ENCODE assay signal across 24 cellular contexts in genomic region chr17:43515641-43516040, GRCh38. TPM values are rescaled to one million over a fixed set of nuclear protein-coding genes. Genes with fewer than 3 reads are reported as not detected.
DNase-seq lines count a peak whose midpoint lies in the region; ATAC-seq, FAIRE-seq and TF ChIP-seq lines count a peak whose summit lies in the region.
"Had no signal": no experiment of that assay in that cellular context is flagged by ENCODE, and none has a peak within 500 bp of the region (broad histone marks: within the 10 kb centered on the region; RNA-seq: fewer than 3 reads in every experiment).

No MANE protein-coding gene starts in this region.

- peaks cover 32% of the 10 kb centered on the region for H3K36me3 ChIP-seq in ACC112 (ENCODE audit: insufficient read depth, low read length)

- H3K4me3 ChIP-seq in ACC112 (ENCODE audit: low read depth, low read length) (no peak overlapping the region), right cardiac atrium (ENCODE audit: low read length) (no peak overlapping the region)
- H3K4me3 ChIP-seq: ascending aorta, sigmoid colon, stomach, upper lobe of right lung had no signal

- DNase-seq in GM12892 (ENCODE audit: insufficient read length) (no peak), right cardiac atrium (no peak), D341Med (ENCODE audit: low spot score) (no peak), retina (no peak)
- DNase-seq: activated CD4-positive, alpha-beta T cell treated with anti-CD3 and anti-CD28 coated beads, Interleukin-2, amount 10 ng/mL, durations not matched to agents 7 days and 5 days; activated naive CD4-positive, alpha-beta T cell treated with anti-CD3 and anti-CD28 coated beads for 36 hours; activated T-cell treated with anti-CD3 and anti-CD28 coated beads for 4 hours; CD4-positive, alpha-beta memory T cell; foreskin keratinocyte; HCEC 1CT; Karpas-422; NCI-H1436; RPMI8226; sigmoid colon; stimulated activated CD4-positive, alpha-beta T cell treated with anti-CD3 and anti-CD28 coated beads, Interleukin-2, amount 100 ng/mL, for 24 hours; stomach; T-cell; upper lobe of right lung had no signal

- FAIRE-seq in GM12892 (lab: Jason Lieb, UNC) = peak; percentile 42

- H3K79me2 ChIP-seq in ACC112 (ENCODE audit: control insufficient read depth, insufficient read depth, low read length, unreplicated experiment) = no peaks in the 10 kb centered on the region

- H3K27me3 ChIP-seq in ACC112 (ENCODE audit: insufficient read depth, low read length) (no peaks in the 10 kb centered on the region), right cardiac atrium (ENCODE audit: control insufficient read depth, insufficient read depth) (no peaks in the 10 kb centered on the region)
- H3K27me3 ChIP-seq: ascending aorta, foreskin keratinocyte, neutrophil, sigmoid colon, stomach, upper lobe of right lung had no signal

- H3K27ac ChIP-seq in ACC112 (ENCODE audit: low read depth, low read length) (peak overlapping the region; percentile 82), angular gyrus (ENCODE audit: low read depth, low read length) (peak overlapping the region; percentile 33), right cardiac atrium (ENCODE audit: low read length) (peak overlapping the region; percentile 33)
- H3K27ac ChIP-seq: foreskin keratinocyte, neutrophil, sigmoid colon, stomach, upper lobe of right lung had no signal

- H3K9me3 ChIP-seq in right cardiac atrium (ENCODE audit: control insufficient read depth, low read length) = no peaks in the 10 kb centered on the region
- H3K9me3 ChIP-seq: ascending aorta, neutrophil, sigmoid colon, stomach, upper lobe of right lung had no signal

- peaks cover 19% of the 10 kb centered on the region for H3K4me1 ChIP-seq in ACC112 (ENCODE audit: control insufficient read depth, insufficient read depth, low read length, unreplicated experiment)
- H3K4me1 ChIP-seq in right cardiac atrium (ENCODE audit: control insufficient read depth, insufficient read depth, low read length) = peaks cover 2% of the 10 kb centered on the region
- H3K4me1 ChIP-seq: foreskin keratinocyte, sigmoid colon, upper lobe of right lung had no signal

- peak; percentile 19 to 31 for ATAC-seq in right cardiac atrium
- ATAC-seq in HG03521 (IDR thresholded peaks at IDR 0.05; ENCODE audit: unreplicated experiment) = no peak
- no peak for ATAC-seq in GM21526 (IDR thresholded peaks at IDR 0.05; ENCODE audit: low FRiP score, unreplicated experiment)
- ATAC-seq: foreskin keratinocyte, T-cell, upper lobe of right lung had no signal

- no peak overlapping the region for H2AFZ ChIP-seq in ACC112 (ENCODE audit: low read length, unreplicated experiment)

- no peak for TF ChIP-seq POLR2A in GM12892 (IDR thresholded peaks at IDR 0.05; ENCODE audit: low read depth, low read length)

- intact Hi-C loops in right cardiac atrium (cut with DNase I) = no loop called here

- 89% methylated on average over 1 of the region's 1 CpG for WGBS in right cardiac atrium

RNA-seq across cellular contexts. Expression of gene ETV4, which starts 30.5 kb away (rescaled TPM):
- 4.1 TPM for polyA plus RNA-seq in GM12892 (2012; ENCODE audit: missing spikeins)
- 1 to 10 TPM in 1 of 4 donors, under 1 TPM in 2, not detected in 1; 0.14 to 2.1 (median 0.59) TPM for total RNA-seq in right cardiac atrium
- 0.27 TPM for polyA plus RNA-seq in right cardiac atrium
- total RNA-seq: ascending aorta; CD4-positive, alpha-beta memory T cell had no signal
- polyA plus RNA-seq: CD4-positive, alpha-beta memory T cell had no signal

RNA-seq across cellular contexts. Expression of gene DHX8, which starts 31.9 kb away (rescaled TPM):
- polyA plus RNA-seq in GM12892 (2012; ENCODE audit: missing spikeins) = 15.2 TPM
- total RNA-seq in right cardiac atrium = 10 to 100 TPM; 23.1 to 38.8 (median 29.2) TPM
- 12.8 TPM for polyA plus RNA-seq in right cardiac atrium

Comparison
In these comparisons a context has a peak if more than half of its experiments do, and no peak if none do; other contexts are left out.
1. ATAC-seq: peak in right cardiac atrium (2 of 2); none in HG03521 (single experiment) and GM21526 (single experiment).
2. Peak in every context shown above with its lines, with median percentiles within 50 percentile points of each other: H3K27ac ChIP-seq.